ENCODE assay signal across 8 cellular contexts in the genomic region with DNA sequence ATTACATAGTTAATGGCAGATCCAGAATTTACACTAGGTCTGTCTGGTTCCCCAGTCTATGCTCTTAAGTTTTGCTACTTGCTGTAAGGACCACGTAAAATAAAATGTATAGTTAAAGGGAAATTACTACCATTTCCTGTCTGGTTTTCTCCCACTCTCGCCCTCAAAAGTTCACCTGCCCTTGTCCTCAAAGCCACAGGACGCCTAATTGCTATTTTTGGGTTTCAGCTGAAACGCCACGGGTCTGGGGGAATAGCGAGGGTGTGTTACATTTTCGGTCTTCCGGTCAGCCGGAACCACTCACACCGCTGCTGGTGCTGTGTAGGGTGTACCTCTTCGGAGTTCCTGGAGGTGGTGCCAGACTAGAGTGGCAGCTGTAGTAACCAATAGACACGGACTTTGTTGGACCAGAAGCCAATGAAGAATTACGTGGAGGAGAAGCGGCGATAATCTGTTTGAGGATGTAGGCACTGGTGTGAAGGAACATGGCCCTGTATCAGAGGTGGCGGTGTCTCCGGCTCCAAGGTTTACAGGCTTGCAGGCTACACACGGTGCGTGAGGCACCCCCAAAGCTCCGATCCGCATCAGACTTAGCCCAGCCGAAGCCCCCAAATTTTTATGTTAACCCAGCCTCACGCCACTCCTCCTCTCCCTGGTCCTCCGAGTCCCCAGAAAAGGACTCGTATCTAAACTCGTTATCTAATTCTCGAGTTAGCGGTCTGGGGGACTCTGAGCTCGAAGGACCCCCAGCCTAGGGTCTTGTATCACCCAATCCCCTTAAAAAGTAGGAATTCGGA. TPM values are rescaled to one million over a fixed set of nuclear protein-coding genes. Genes with fewer than 3 reads are reported as not detected.
DNase-seq lines count a peak whose midpoint lies in the region; ATAC-seq, FAIRE-seq and TF ChIP-seq lines count a peak whose summit lies in the region.

A gene with protein sequence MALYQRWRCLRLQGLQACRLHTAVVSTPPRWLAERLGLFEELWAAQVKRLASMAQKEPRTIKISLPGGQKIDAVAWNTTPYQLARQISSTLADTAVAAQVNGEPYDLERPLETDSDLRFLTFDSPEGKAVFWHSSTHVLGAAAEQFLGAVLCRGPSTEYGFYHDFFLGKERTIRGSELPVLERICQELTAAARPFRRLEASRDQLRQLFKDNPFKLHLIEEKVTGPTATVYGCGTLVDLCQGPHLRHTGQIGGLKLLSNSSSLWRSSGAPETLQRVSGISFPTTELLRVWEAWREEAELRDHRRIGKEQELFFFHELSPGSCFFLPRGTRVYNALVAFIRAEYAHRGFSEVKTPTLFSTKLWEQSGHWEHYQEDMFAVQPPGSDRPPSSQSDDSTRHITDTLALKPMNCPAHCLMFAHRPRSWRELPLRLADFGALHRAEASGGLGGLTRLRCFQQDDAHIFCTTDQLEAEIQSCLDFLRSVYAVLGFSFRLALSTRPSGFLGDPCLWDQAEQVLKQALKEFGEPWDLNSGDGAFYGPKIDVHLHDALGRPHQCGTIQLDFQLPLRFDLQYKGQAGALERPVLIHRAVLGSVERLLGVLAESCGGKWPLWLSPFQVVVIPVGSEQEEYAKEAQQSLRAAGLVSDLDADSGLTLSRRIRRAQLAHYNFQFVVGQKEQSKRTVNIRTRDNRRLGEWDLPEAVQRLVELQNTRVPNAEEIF (plus strand): TSS at position 454 of the 797 bp plus-strand sequence. CDS start 32 bp downstream, at position 486.

- H2BK20ac ChIP-seq in H1 (ENCODE audit: low read length), result no peak within 1 kb of the TSS

- H2AK5ac ChIP-seq in H1 (ENCODE audit: low read depth, low read length), result no peak within 1 kb of the TSS

- H2BK5ac ChIP-seq in H1 (ENCODE audit: low read depth, low read length), result no peak within 1 kb of the TSS

- H4K20me1 ChIP-seq in H1 (replicated peaks in 1 of 2; ENCODE audit: control insufficient read depth in 1 of 2, insufficient read depth in 2 of 2, low read length in 2 of 2), result no peaks in the 10 kb centered on the region

- TF ChIP-seq EP300 in H1 (IDR thresholded peaks at IDR 0.05; ENCODE audit: borderline replicate concordance in 1 of 2, low read depth in 2 of 2, low read length in 2 of 2), result no peak

- H3K18ac ChIP-seq in H1 (ENCODE audit: extremely low read depth, low read length), result no peak within 1 kb of the TSS

- H3K23ac ChIP-seq in H1 (ENCODE audit: insufficient read length), result no peak within 1 kb of the TSS

- ATAC-seq in GM19468 (IDR thresholded peaks at IDR 0.05; ENCODE audit: extremely low read depth, unreplicated experiment) (peak; percentile 94), memory B cell (ENCODE audit: low read depth) (peak; percentile 98)

- no peak within 1 kb of the TSS for H3K56ac ChIP-seq in H1 (replicated peaks; ENCODE audit: insufficient read length, low read depth, low read length)

- WGBS in H1 (ENCODE audit: extremely low coverage in 1 of 2, insufficient coverage in 1 of 2, insufficient read length in 1 of 2, insufficient replicate concordance in 2 of 2, low coverage in 1 of 2, low lambda C conversion rate in 2 of 2, missing lambda C conversion rate in 1 of 2), 2 experiments, result 2% methylated on average over 30 of the region's 30 CpGs; no CpG with 5 or more reads in 1 of the 2 experiments

- H2BK15ac ChIP-seq in H1 (ENCODE audit: low read length), result peak within 1 kb of the TSS; percentile 92; the same call in 1 of the 2 replicates

- peak within 1 kb of the TSS; percentile 94 for H3K27ac Mint-ChIP-seq in memory B cell

- no peaks in the 10 kb centered on the region for H3K27me3 Mint-ChIP-seq in memory B cell

- peak within 1 kb of the TSS; percentile 77 to 92 for H3K4me2 ChIP-seq in H1 (ENCODE audit: insufficient read depth in 1 of 2, low read depth in 2 of 2, low read length in 2 of 2)

- peaks cover 0 to 4% (median 1%) of the 10 kb centered on the region in 4 experiments; a peak in 5 of 7 replicates for H3K4me1 ChIP-seq in H1 (replicated peaks in 1 of 4; ENCODE audit: control insufficient read depth in 3 of 4, insufficient read depth in 4 of 4, low read length in 3 of 4)

- H3K9me3 Mint-ChIP-seq in memory B cell, result no peaks in the 10 kb centered on the region

- H3K9ac ChIP-seq in H1 (replicated peaks in 1 of 4; ENCODE audit: extremely low read depth in 1 of 4, low read depth in 3 of 4, low read length in 3 of 4), result peak within 1 kb of the TSS; percentile 83 to 93 (median 86)

- TF ChIP-seq RAD21 in H1 (IDR thresholded peaks at IDR 0.05 in 1 of 2, conservative IDR thresholded peaks at IDR 0.05 in 1 of 2; ENCODE audit: low read depth in 2 of 2, low read length in 2 of 2), result 0 out of 4 replicates have a peak, but pooled peaks of 1 of the 2 experiments have one; percentile 6

- peaks cover 5 to 25% (median 15%) of the 10 kb centered on the region in 4 experiments; a peak in 7 of 8 replicates for H3K36me3 ChIP-seq in H1 (ENCODE audit: control insufficient read depth in 2 of 4, insufficient read depth in 4 of 4, low read length in 3 of 4)

- peak within 1 kb of the TSS; percentile 96; the same call in 1 of the 2 replicates for H4K8ac ChIP-seq in H1 (ENCODE audit: extremely low read depth, insufficient read depth, low read length)

- CTCF ChIA-PET in H1 (lab: Charles Lee; ENCODE audit: partially characterized antibody), result interaction anchor here (2.0 kb wide), 1 partner anchor 46 kb away, joined by 7 read pairs; no protein-coding TSS in a partner anchor

- H3K23me2 ChIP-seq in H1 (ENCODE audit: low read depth, low read length), result peaks cover 6% of the 10 kb centered on the region; the same call in 1 of the 2 replicates

- POLR2A ChIA-PET in H1 (lab: Charles Lee; ENCODE audit: partially characterized antibody), result interaction anchor here (0.7 to 2.4 kb wide), 9 partner anchors 8 to 91 kb away, joined by 3 to 10 read pairs (median 5); a partner anchor contains a TSS

- H3K4ac ChIP-seq in H1 (replicated peaks; ENCODE audit: insufficient read length, low read depth, low read length), result peak within 1 kb of the TSS; percentile 3

- H2BK120ac ChIP-seq in H1 (replicated peaks; ENCODE audit: low read depth, low read length), result no peak within 1 kb of the TSS

- TF ChIP-seq POLR2A in H1 (IDR thresholded peaks at IDR 0.05; ENCODE audit: control extremely low read depth in 1 of 2, low read depth in 2 of 2, low read length in 2 of 2), result peak; percentile 83 to 96

- peak within 1 kb of the TSS; percentile 57; the same call in 1 of the 2 replicates for H3K27ac ChIP-seq in H1 (ENCODE audit: low read depth, low read length)

- H3K4me1 Mint-ChIP-seq in memory B cell, result peaks cover 9% of the 10 kb centered on the region

- H3K79me1 ChIP-seq in H1 (ENCODE audit: low read depth, low read length), result no peaks in the 10 kb centered on the region

- H3K36me3 Mint-ChIP-seq in memory B cell, result peaks cover 8% of the 10 kb centered on the region

- H4K5ac ChIP-seq in H1 (ENCODE audit: insufficient read length, low read depth, low read length), result peak within 1 kb of the TSS; percentile 49

- no peak within 1 kb of the TSS for H4K91ac ChIP-seq in H1 (replicated peaks; ENCODE audit: insufficient read length, low read length)

- peaks cover 0 to 10% of the 10 kb centered on the region in 2 experiments; a peak in 2 of 4 replicates for H3K79me2 ChIP-seq in H1 (ENCODE audit: control insufficient read depth in 1 of 2, insufficient read depth in 2 of 2, low read length in 2 of 2)

- no peaks in the 10 kb centered on the region for H3K27me3 ChIP-seq in H1 (replicated peaks in 1 of 4; ENCODE audit: control insufficient read depth in 3 of 4, extremely low read depth in 1 of 4, insufficient read depth in 3 of 4, low read length in 3 of 4)

- no peak within 1 kb of the TSS; the same call in 1 of the 2 replicates for H2BK12ac ChIP-seq in H1 (ENCODE audit: low read depth, low read length)

- no peak for TF ChIP-seq CTCF in H1 (IDR thresholded peaks at IDR 0.05; ENCODE audit: control extremely low read depth in 1 of 3, insufficient read depth in 1 of 3, low read depth in 1 of 3, low read length in 3 of 3)

- H3K14ac ChIP-seq in H1 (ENCODE audit: insufficient read length), result no peak within 1 kb of the TSS

- H3K4me3 ChIP-seq in H1 (ENCODE audit: extremely low read depth in 1 of 4, insufficient read depth in 2 of 4, low read depth in 3 of 4, low read length in 4 of 4), result peak within 1 kb of the TSS; percentile 74 to 91 (median 80)

- peak within 1 kb of the TSS; percentile 79 for H2AFZ ChIP-seq in H1 (ENCODE audit: low read length)

- H3K9me3 ChIP-seq in H1 (ENCODE audit: insufficient read depth in 2 of 2, low read depth in 1 of 2, low read length in 1 of 2), result no peaks in the 10 kb centered on the region

- DNase-seq in CMK (ENCODE audit: low read depth) (peak; percentile 94), HS-5 (ENCODE audit: low read depth) (peak; percentile 95), H1 (ENCODE audit: low read depth in 1 of 2, low spot score in 2 of 2) (peak; percentile 93 to 96), memory B cell (ENCODE audit: low spot score in 2 of 2) (peak; percentile 95 to 97)
- peak; percentile 89 for DNase-seq in NK-92 treated with Interleukin-12 subunit alpha and Interleukin-12 subunit beta, amount 100 ng/mL, for 24 hours (lab: John Stamatoyannopoulos, UW)
- peak; percentile 96 for DNase-seq in activated CD8-positive, alpha-beta memory T cell treated with anti-CD3 and anti-CD28 coated beads for 24 hours
- DNase-seq in stimulated activated CD8-positive, alpha-beta memory T cell treated with anti-CD3 and anti-CD28 coated beads, Interleukin-12 subunit alpha, Interleukin-12 subunit beta, amount 100 ng/mL, for 24 hours (ENCODE audit: extremely low read depth), result peak; percentile 80

- peak within 1 kb of the TSS; percentile 95 for H3K4me3 Mint-ChIP-seq in memory B cell

- FAIRE-seq in H1 (lab: Jason Lieb, UNC), result peak; percentile 85

TF ChIP-seq in H1, 55 proteins besides CTCF, POLR2A, EP300 and RAD21 (continues in another document):
- TF ChIP-seq CHD1 (IDR thresholded peaks at IDR 0.05; ENCODE audit: low read depth, low read length) (no peak), SUZ12 (IDR thresholded peaks at IDR 0.05; ENCODE audit: low read length) (no peak), KDM5A (IDR thresholded peaks at IDR 0.05; ENCODE audit: low read length) (peak; percentile 80), GTF2F1 (IDR thresholded peaks at IDR 0.05; ENCODE audit: borderline replicate concordance, low read depth, low read length) (peak; percentile 82; the same call in 1 of the 2 replicates), SP4 (IDR thresholded peaks at IDR 0.05; ENCODE audit: low read length) (peak; percentile 87), KDM1A (IDR thresholded peaks at IDR 0.05; ENCODE audit: borderline replicate concordance, low read length) (no peak), FOSL1 (IDR thresholded peaks at IDR 0.05; ENCODE audit: insufficient read depth, low read depth, low read length) (no peak)

RNA-seq across cellular contexts. Expression of the gene that starts here (rescaled TPM):
- 32.7 and 39.1 TPM in 2 replicates for total RNA-seq in H1 (2021; fragmentation: NEBNext Ultra II Directional; extraction: Animal tissue kit (Norgen Biotek cat#: 25700))
- 38.9 and 54.0 TPM in 2 replicates for polyA plus RNA-seq in H1 (2011; rRNA removed)
- 43.4 TPM for polyA plus RNA-seq in H1 (2011; cell fraction: cytosol; rRNA removed)
- polyA plus RNA-seq in H1 (2011; cell fraction: nucleus; rRNA removed), result 72.0 TPM
- 23.5 to 36.5 TPM (median 29.5 TPM) in 4 replicates for polyA plus RNA-seq in H1 (2012, experiment 1 of 2)
- 42.9 TPM for polyA plus RNA-seq in H1 (2012, experiment 2 of 2)
- polyA plus RNA-seq in H1 (2013, experiment 1 of 2), result 24.6 TPM
- 22.0 TPM for polyA plus RNA-seq in H1 (2013, experiment 2 of 2)
- 39.4 and 41.3 TPM in 2 replicates for polyA minus RNA-seq in H1 (2011; rRNA and poly(A)+ RNA removed)
- polyA minus RNA-seq in H1 (2011; cell fraction: cytosol; rRNA and poly(A)+ RNA removed), result 16.2 TPM
- polyA minus RNA-seq in H1 (2011; cell fraction: nucleus; rRNA and poly(A)+ RNA removed), result 28.1 TPM

Comparison
In these comparisons a context has a peak if more than half of its experiments do, and no peak if none do; other contexts are left out.
1. Peak in every context shown above with its lines: DNase-seq, ATAC-seq, H3K4me3 ChIP-seq and H3K27ac ChIP-seq.